11 cellular contexts compared by ENCODE assay signal in genomic region chr2:102238039-102238756, GRCh38. TPM values are rescaled to one million over a fixed set of nuclear protein-coding genes. Genes with fewer than 3 reads are reported as not detected.
DNase-seq lines count a peak whose midpoint lies in the region; ATAC-seq and FAIRE-seq lines count a peak whose summit lies in the region.
"Had no signal": no experiment of that assay in that cellular context is flagged by ENCODE, and none has a peak within 500 bp of the region (broad histone marks: within the 10 kb centered on the region; RNA-seq: fewer than 3 reads in every experiment).

No MANE protein-coding gene starts in this region.

- no peak for ATAC-seq in GM18868 (IDR thresholded peaks at IDR 0.05; ENCODE audit: unreplicated experiment)

- FAIRE-seq in urothelium cell line (lab: Jason Lieb, UNC): no peak

- DNase-seq in DMS53 (lab: John Stamatoyannopoulos, UW) (peak; percentile 29), DMS53 treated with DMSO at 0.1 percent for 48 hours (lab: John Stamatoyannopoulos, UW; ENCODE audit: unreplicated experiment) (no peak), HT1080 (ENCODE audit: low read depth) (peak; percentile 46), brain pericyte (ENCODE audit: low read depth, low spot score) (peak; percentile 60), renal cortical epithelial cell (ENCODE audit: low read depth) (peak; percentile 46), urothelium cell line (ENCODE audit: low spot score) (no peak), HK-2 (ENCODE audit: unreplicated experiment) (no peak)
- DNase-seq: GDM1, NCI-H1436 treated with DMSO at 0.1 percent for 48 hours, Peyer's patch had no signal

RNA-seq across cellular contexts. Expression of gene IL1RL2, which starts 51.4 kb away (rescaled TPM):
- total RNA-seq in HT1080 (2014; rRNA removed; shearing (Covaris generic)): not detected in 2 replicates
- polyA plus RNA-seq in HT1080 (2015; cell fraction: cytosol; rRNA removed): not detected in 2 replicates
- polyA plus RNA-seq in HT1080 (2015; cell fraction: nucleus; rRNA removed): not detected in 2 replicates
- total RNA-seq in renal cortical epithelial cell: 3.3 and 4.6 TPM in 2 replicates

Comparison
In these comparisons a context has a peak if more than half of its experiments do, and no peak if none do; other contexts are left out.
1. DNase-seq: peak in DMS53 (single experiment), HT1080 (single experiment), brain pericyte (single experiment) and renal cortical epithelial cell (single experiment); none in DMS53 treated with DMSO at 0.1 percent for 48 hours (single experiment), urothelium cell line (single experiment) and HK-2 (single experiment).